In the genomic region with DNA sequence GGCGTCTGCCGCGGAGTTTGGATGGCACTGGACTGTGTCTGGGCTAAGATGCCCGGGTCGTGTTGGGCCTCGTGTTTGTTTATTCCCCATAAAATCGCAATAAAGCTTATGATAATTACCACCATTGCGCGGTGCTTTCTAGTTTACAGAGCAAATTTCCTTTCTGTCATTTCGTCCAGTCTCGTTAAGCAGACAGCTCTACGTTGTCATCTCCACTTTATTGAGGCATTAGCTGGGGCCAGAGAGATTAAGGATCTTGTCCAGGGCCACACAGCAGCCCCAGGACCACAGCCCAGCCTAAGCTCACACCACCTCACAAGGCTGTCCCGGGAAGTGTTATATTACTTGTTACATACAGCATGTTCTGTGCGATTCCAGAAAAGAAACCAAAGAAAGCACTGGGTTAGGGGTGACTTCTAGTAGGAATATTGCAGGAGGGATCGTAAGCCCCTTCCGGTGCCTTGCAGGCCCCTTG, we compare ENCODE assay signal across 10 cellular contexts. TPM values are rescaled to one million over a fixed set of nuclear protein-coding genes. Genes with fewer than 3 reads are reported as not detected.
DNase-seq lines count a peak whose midpoint lies in the region; ATAC-seq and TF ChIP-seq lines count a peak whose summit lies in the region.
"Had no signal": no experiment of that assay in that cellular context is flagged by ENCODE, and none has a peak within 500 bp of the region (broad histone marks: within the 10 kb centered on the region; RNA-seq: fewer than 3 reads in every experiment).

No MANE protein-coding gene starts in this region.

- DNase-seq in DMS114 treated with DMSO at 0.1 percent for 48 hours (lab: John Stamatoyannopoulos, UW; ENCODE audit: unreplicated experiment) (peak; percentile 19), PC-3 (no peak), left ventricle myocardium superior (no peak), psoas muscle (no peak), EL (no peak), hepatic stellate cell (ENCODE audit: low spot score) (no peak), Calu3 (no peak)
- DNase-seq: KG1, occipital lobe had no signal

- no peak overlapping the region for H3K27ac Mint-ChIP-seq in Calu3 (ENCODE audit: unreplicated experiment)

- WGBS in psoas muscle, 3 donors, result 15 to 19% (median 17%) methylated on average over 16 of the region's 16 CpGs

- H3K4me3 ChIP-seq in PC-3 (ENCODE audit: low read length) (peak overlapping the region; percentile 50), psoas muscle (peak overlapping the region; percentile 60)

- no peak for ATAC-seq in PC-3
- peak; percentile 15 for ATAC-seq in left ventricle myocardium superior
- ATAC-seq in psoas muscle, result no peak

- H3K9ac ChIP-seq in PC-3 (ENCODE audit: low read length), result no peak overlapping the region

- no peaks in the 10 kb centered on the region for H3K4me1 Mint-ChIP-seq in Calu3 (ENCODE audit: low read depth, unreplicated experiment)

- H3K27ac ChIP-seq in PC-3 (ENCODE audit: low read length) (no peak overlapping the region), psoas muscle (no peak overlapping the region)

- no TSS peak for BruUV-seq in PC-3 (replicated peaks; lab: Mats Ljungman, UMichigan)
- BruUV-seq in Calu3 (replicated peaks; lab: Mats Ljungman, UMichigan), result no TSS peak

- H3K27me3 ChIP-seq in PC-3 (ENCODE audit: low read length) (peaks cover 37% of the 10 kb centered on the region), psoas muscle (ENCODE audit: insufficient read depth in 3 of 3, low read length in 2 of 3) (peaks cover 0 to 24% (median 2%) of the 10 kb centered on the region in 3 donors)

- no peaks in the 10 kb centered on the region for H3K9me2 ChIP-seq in PC-3 (replicated peaks; ENCODE audit: low read length)

- intact Hi-C loops in PC-3 (cut with micrococcal nuclease) (no loop called here), left ventricle myocardium superior (cut with micrococcal nuclease) (no loop called here), psoas muscle (cut with DNase I) (no loop called here), Calu3 (cut with micrococcal nuclease; ENCODE audit: unreplicated experiment) (no loop called here)

- no peaks in the 10 kb centered on the region for H3K79me2 ChIP-seq in PC-3 (ENCODE audit: low read length)

- H3K27me3 Mint-ChIP-seq in Calu3 (ENCODE audit: unreplicated experiment), result peaks cover 80% of the 10 kb centered on the region

- no peaks in the 10 kb centered on the region for H3K36me3 ChIP-seq in PC-3 (ENCODE audit: low read depth, low read length)
- no peaks in the 10 kb centered on the region for H3K36me3 ChIP-seq in psoas muscle (ENCODE audit: insufficient read depth in 1 of 2, low read depth in 1 of 2)

- CTCF ChIA-PET in PC-3 (lab: Charles Lee) (no interaction called here), Calu3 (lab: Charles Lee) (interaction anchor here (0.6 kb wide), 1 partner anchor 56 kb away, joined by 3 read pairs; no protein-coding TSS in a partner anchor)

- no peak overlapping the region for H2AFZ ChIP-seq in PC-3 (ENCODE audit: low read length)

- no peaks in the 10 kb centered on the region for H3K36me3 Mint-ChIP-seq in Calu3 (ENCODE audit: insufficient read depth, unreplicated experiment)

- no peaks in the 10 kb centered on the region for H4K20me1 ChIP-seq in PC-3 (ENCODE audit: low read length)

- TF ChIP-seq CTCF in PC-3 (conservative IDR thresholded peaks at IDR 0.05; ENCODE audit: low read depth, low read length) (no peak), psoas muscle (IDR thresholded peaks at IDR 0.05) (no peak), Calu3 (IDR thresholded peaks at IDR 0.05; ENCODE audit: unreplicated experiment) (no peak)

- peak overlapping the region; percentile 74 for H3K4me2 ChIP-seq in PC-3 (ENCODE audit: low read length)

- H3K4me3 Mint-ChIP-seq in Calu3 (ENCODE audit: low read depth, unreplicated experiment), result no peak overlapping the region

- H3K9me3 Mint-ChIP-seq in Calu3 (ENCODE audit: low read depth, unreplicated experiment), result no peaks in the 10 kb centered on the region

- POLR2A ChIA-PET in PC-3 (lab: Charles Lee; ENCODE audit: unreplicated experiment), result no interaction called here

- H3K4me1 ChIP-seq in PC-3 (ENCODE audit: insufficient read depth, low read length) (no peaks in the 10 kb centered on the region), psoas muscle (peaks cover 5% of the 10 kb centered on the region)

- H3F3A ChIP-seq in PC-3 (ENCODE audit: low read length, unreplicated experiment), result no peaks in the 10 kb centered on the region

- no peaks in the 10 kb centered on the region for H3K9me3 ChIP-seq in PC-3 (ENCODE audit: low read length)
- no peaks in the 10 kb centered on the region for H3K9me3 ChIP-seq in psoas muscle

RNA-seq across cellular contexts. Expression of a gene that starts 6.4 kb away (rescaled TPM):
- total RNA-seq in PC-3 (2014; rRNA removed) (not detected in 2 replicates), left ventricle myocardium superior (0.12 TPM), psoas muscle (under 1 TPM; 0.06 to 0.79 (median 0.29) TPM), Calu3 (2022) (not detected in 2 replicates)
- under 1 TPM; 0.09 to 0.14 (median 0.09) TPM for polyA plus RNA-seq in psoas muscle
- total RNA-seq: OCI-LY7 had no signal
